Comparison of ENCODE assay signal across 8 cellular contexts in genomic region chr13:79405831-79406596, GRCh38. TPM values are rescaled to one million over a fixed set of nuclear protein-coding genes. Genes with fewer than 3 reads are reported as not detected.
DNase-seq lines count a peak whose midpoint lies in the region; ATAC-seq and TF ChIP-seq lines count a peak whose summit lies in the region.

A gene with protein sequence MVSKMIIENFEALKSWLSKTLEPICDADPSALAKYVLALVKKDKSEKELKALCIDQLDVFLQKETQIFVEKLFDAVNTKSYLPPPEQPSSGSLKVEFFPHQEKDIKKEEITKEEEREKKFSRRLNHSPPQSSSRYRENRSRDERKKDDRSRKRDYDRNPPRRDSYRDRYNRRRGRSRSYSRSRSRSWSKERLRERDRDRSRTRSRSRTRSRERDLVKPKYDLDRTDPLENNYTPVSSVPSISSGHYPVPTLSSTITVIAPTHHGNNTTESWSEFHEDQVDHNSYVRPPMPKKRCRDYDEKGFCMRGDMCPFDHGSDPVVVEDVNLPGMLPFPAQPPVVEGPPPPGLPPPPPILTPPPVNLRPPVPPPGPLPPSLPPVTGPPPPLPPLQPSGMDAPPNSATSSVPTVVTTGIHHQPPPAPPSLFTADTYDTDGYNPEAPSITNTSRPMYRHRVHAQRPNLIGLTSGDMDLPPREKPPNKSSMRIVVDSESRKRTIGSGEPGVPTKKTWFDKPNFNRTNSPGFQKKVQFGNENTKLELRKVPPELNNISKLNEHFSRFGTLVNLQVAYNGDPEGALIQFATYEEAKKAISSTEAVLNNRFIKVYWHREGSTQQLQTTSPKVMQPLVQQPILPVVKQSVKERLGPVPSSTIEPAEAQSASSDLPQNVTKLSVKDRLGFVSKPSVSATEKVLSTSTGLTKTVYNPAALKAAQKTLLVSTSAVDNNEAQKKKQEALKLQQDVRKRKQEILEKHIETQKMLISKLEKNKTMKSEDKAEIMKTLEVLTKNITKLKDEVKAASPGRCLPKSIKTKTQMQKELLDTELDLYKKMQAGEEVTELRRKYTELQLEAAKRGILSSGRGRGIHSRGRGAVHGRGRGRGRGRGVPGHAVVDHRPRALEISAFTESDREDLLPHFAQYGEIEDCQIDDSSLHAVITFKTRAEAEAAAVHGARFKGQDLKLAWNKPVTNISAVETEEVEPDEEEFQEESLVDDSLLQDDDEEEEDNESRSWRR (minus strand): TSS chr13:79406255. CDS start chr13:79405774, 481 bp downstream.

- H2AFZ ChIP-seq in IMR-90 (replicated peaks; ENCODE audit: low read length, poor library complexity) = peak within 1 kb of the TSS; percentile 99

- CTCF ChIA-PET in IMR-90 (lab: Yijun Ruan, JAX) = interaction anchor here (0.8 kb wide), 1 partner anchor 136 kb away, joined by 3 read pairs; no protein-coding TSS in a partner anchor

- peak within 1 kb of the TSS; percentile 90; the same call in 1 of the 3 replicates for H2BK15ac ChIP-seq in IMR-90 (ENCODE audit: low read depth, low read length)

- no peaks in the 10 kb centered on the region; the same call in 1 of the 2 replicates for H3K9me1 ChIP-seq in IMR-90 (ENCODE audit: insufficient read depth, low read length)

- H3K23ac ChIP-seq in IMR-90 (ENCODE audit: low read depth, low read length) = peak within 1 kb of the TSS; percentile 100

- H2AK5ac ChIP-seq in IMR-90 (ENCODE audit: low read depth, low read length) = peak within 1 kb of the TSS; percentile 92

- TSS peak; percentile 68 for BruUV-seq in IMR-90 (replicated peaks; lab: Mats Ljungman, UMichigan)

- H3K9ac ChIP-seq in IMR-90 (ENCODE audit: low read depth, low read length) (peak within 1 kb of the TSS; percentile 98), mucosa of rectum (ENCODE audit: low read depth in 1 of 2, low read length in 2 of 2) (peak within 1 kb of the TSS; percentile 93 to 94)

- H3K36me3 ChIP-seq in IMR-90 (ENCODE audit: control insufficient read depth, insufficient read depth, low read length) (no peaks in the 10 kb centered on the region), mucosa of rectum (ENCODE audit: control insufficient read depth in 2 of 2, insufficient read depth in 2 of 2, low read length in 2 of 2) (no peaks in the 10 kb centered on the region)

- peak within 1 kb of the TSS; percentile 89 for H3K4me3 ChIP-seq in IMR-90 (ENCODE audit: insufficient read depth, low read depth, low read length)
- H3K4me3 ChIP-seq in epithelial cell of proximal tubule (ENCODE audit: low read depth, low read length) = peak within 1 kb of the TSS; percentile 77
- peak within 1 kb of the TSS; percentile 95 to 97 for H3K4me3 ChIP-seq in mucosa of rectum (ENCODE audit: low read length in 2 of 2)

- peak within 1 kb of the TSS; percentile 92 for H2AK9ac ChIP-seq in IMR-90 (replicated peaks; ENCODE audit: low read depth, low read length, poor library complexity)

- POLR2A ChIA-PET in IMR-90 (lab: Charles Lee; ENCODE audit: unreplicated experiment) = interaction anchor here (0.8 kb wide), 1 partner anchor 75 kb away, joined by 3 read pairs; the partner anchor contains the start of gene NDFIP2

- peak; percentile 75 for TF ChIP-seq POLR2A in IMR-90 (IDR thresholded peaks at IDR 0.05; ENCODE audit: low read depth, low read length)

- 1% methylated on average over 10 of the region's 72 CpGs; no CpG with 5 or more reads in 1 of the 2 experiments for WGBS in IMR-90 (ENCODE audit: extremely low coverage in 2 of 2, insufficient read length in 1 of 2), 2 experiments

- peak within 1 kb of the TSS; percentile 100 for H3K4ac ChIP-seq in IMR-90 (ENCODE audit: low read depth, low read length)

- peak within 1 kb of the TSS; percentile 99 for H4K91ac ChIP-seq in IMR-90 (ENCODE audit: insufficient read depth, low read depth, low read length)

- H3K18ac ChIP-seq in IMR-90 (ENCODE audit: low read depth, low read length) = peak within 1 kb of the TSS; percentile 95

- DNase-seq in DMS 273 (lab: John Stamatoyannopoulos, UW; ENCODE audit: unreplicated experiment) (peak; percentile 95), IMR-90 (peak; percentile 94), OCI-M2 (lab: John Stamatoyannopoulos, UW; ENCODE audit: unreplicated experiment) (peak; percentile 50), activated T-cell treated with anti-CD3 and anti-CD28 coated beads for 4 hours (peak; percentile 93), epithelial cell of proximal tubule (ENCODE audit: low read depth) (peak; percentile 73)
- DNase-seq in stimulated activated CD8-positive, alpha-beta memory T cell treated with anti-CD3 and anti-CD28 coated beads, Interleukin-4, amount 100 ng/mL, for 48 hours = peak; percentile 95

- H3K4me1 ChIP-seq in IMR-90 (ENCODE audit: control insufficient read depth, insufficient read depth, low read length) (peaks cover 3% of the 10 kb centered on the region; the same call in 1 of the 2 replicates), mucosa of rectum (ENCODE audit: control insufficient read depth in 2 of 2, insufficient read depth in 2 of 2, low read length in 2 of 2) (peaks cover 38 to 45% of the 10 kb centered on the region in 2 donors)

- peaks cover 16 to 42% of the 10 kb centered on the region in 2 experiments for H3K79me1 ChIP-seq in IMR-90 (ENCODE audit: low read depth in 1 of 2, low read length in 2 of 2)

- H3K9me3 ChIP-seq in IMR-90 (ENCODE audit: control insufficient read depth, insufficient read depth, low read length) (no peaks in the 10 kb centered on the region), mucosa of rectum (ENCODE audit: control insufficient read depth in 2 of 2, low read length in 2 of 2) (no peaks in the 10 kb centered on the region)

- H3K27ac ChIP-seq in IMR-90 (ENCODE audit: insufficient read depth, low read length) = peak within 1 kb of the TSS; percentile 97
- H3K27ac ChIP-seq in mucosa of rectum (ENCODE audit: low read depth in 2 of 2, low read length in 2 of 2) = peak within 1 kb of the TSS; percentile 90 to 94

- H2BK20ac ChIP-seq in IMR-90 (ENCODE audit: low read depth, low read length) = peak within 1 kb of the TSS; percentile 79; the same call in 1 of the 2 replicates

- peak within 1 kb of the TSS; percentile 97 for H3K56ac ChIP-seq in IMR-90 (ENCODE audit: extremely low read depth, insufficient read depth, low read length)

- peak within 1 kb of the TSS; percentile 98 for H3K4me2 ChIP-seq in IMR-90 (ENCODE audit: low read depth, low read length)

- ATAC-seq in GM21528 (IDR thresholded peaks at IDR 0.05; ENCODE audit: low FRiP score, unreplicated experiment) (peak; percentile 88), IMR-90 (ENCODE audit: low read depth) (peak; percentile 94)

- in situ Hi-C loops in IMR-90 (cut with MboI; ENCODE audit: low sequenced_read_pairs) = loop anchor here (25.0 kb wide), 1 partner anchor 931 kb away; the partner anchor contains the start of gene SPRY2

- intact Hi-C loops in IMR-90 (cut with micrococcal nuclease) = no loop called here

- TF ChIP-seq CTCF in IMR-90 (conservative IDR thresholded peaks at IDR 0.05; ENCODE audit: low read depth, low read length) (no peak), epithelial cell of proximal tubule (conservative IDR thresholded peaks at IDR 0.05; ENCODE audit: low read depth, low read length) (no peak)

- peak within 1 kb of the TSS; percentile 100 for H3K14ac ChIP-seq in IMR-90 (replicated peaks; ENCODE audit: low read depth, low read length)

- H2BK120ac ChIP-seq in IMR-90 (ENCODE audit: low read depth, low read length) = peak within 1 kb of the TSS; percentile 93

- TF ChIP-seq RAD21 in IMR-90 (IDR thresholded peaks at IDR 0.05; ENCODE audit: low read length) = no peak

- dilution Hi-C loops in IMR-90 (cut with HindIII; ENCODE audit: low sequenced_read_pairs, unreplicated experiment) = no loop called here

- peak within 1 kb of the TSS; percentile 98 for H4K5ac ChIP-seq in IMR-90 (ENCODE audit: low read depth, low read length)

- H3K27me3 ChIP-seq in IMR-90 (ENCODE audit: control insufficient read depth, insufficient read depth, low read length) (no peaks in the 10 kb centered on the region), mucosa of rectum (ENCODE audit: control insufficient read depth in 2 of 2, insufficient read depth in 2 of 2, low read length in 2 of 2) (no peaks in the 10 kb centered on the region)

- peaks cover 30% of the 10 kb centered on the region for H4K20me1 ChIP-seq in IMR-90 (ENCODE audit: insufficient read depth, low read length)

- peak within 1 kb of the TSS; percentile 97 for H2BK5ac ChIP-seq in IMR-90 (ENCODE audit: low read depth, low read length, poor library complexity, severe bottlenecking)

- H4K8ac ChIP-seq in IMR-90 (ENCODE audit: low read depth in 2 of 2, low read length in 2 of 2) = peak within 1 kb of the TSS; percentile 99 to 100

TF ChIP-seq in IMR-90, 13 proteins besides CTCF, POLR2A, EP300 and RAD21:
- TF ChIP-seq RCOR1 (IDR thresholded peaks at IDR 0.05; ENCODE audit: insufficient replicate concordance, low read length) (no peak), MAZ (IDR thresholded peaks at IDR 0.05; ENCODE audit: borderline replicate concordance, low read depth, low read length) (peak; percentile 30; the same call in 1 of the 2 replicates), FOS (IDR thresholded peaks at IDR 0.05; ENCODE audit: low read depth, low read length) (no peak), CEBPB (IDR thresholded peaks at IDR 0.05; ENCODE audit: low read depth, low read length) (no peak), BHLHE40 (IDR thresholded peaks at IDR 0.05; ENCODE audit: low read depth, low read length) (no peak), CHD1 (IDR thresholded peaks at IDR 0.05; ENCODE audit: low read depth, low read length) (0 out of 2 replicates have a peak, but pooled peaks have one; percentile 48), MXI1 (IDR thresholded peaks at IDR 0.05; ENCODE audit: borderline replicate concordance, low read depth, low read length) (peak; percentile 53; the same call in 1 of the 2 replicates), NFE2L2 (IDR thresholded peaks at IDR 0.05; ENCODE audit: low read depth, low read length) (no peak), MAFK (IDR thresholded peaks at IDR 0.05; ENCODE audit: low read depth, low read length) (no peak)
- TF ChIP-seq, protein P1, sequence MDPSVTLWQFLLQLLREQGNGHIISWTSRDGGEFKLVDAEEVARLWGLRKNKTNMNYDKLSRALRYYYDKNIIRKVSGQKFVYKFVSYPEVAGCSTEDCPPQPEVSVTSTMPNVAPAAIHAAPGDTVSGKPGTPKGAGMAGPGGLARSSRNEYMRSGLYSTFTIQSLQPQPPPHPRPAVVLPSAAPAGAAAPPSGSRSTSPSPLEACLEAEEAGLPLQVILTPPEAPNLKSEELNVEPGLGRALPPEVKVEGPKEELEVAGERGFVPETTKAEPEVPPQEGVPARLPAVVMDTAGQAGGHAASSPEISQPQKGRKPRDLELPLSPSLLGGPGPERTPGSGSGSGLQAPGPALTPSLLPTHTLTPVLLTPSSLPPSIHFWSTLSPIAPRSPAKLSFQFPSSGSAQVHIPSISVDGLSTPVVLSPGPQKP (IDR thresholded peaks at IDR 0.05; ENCODE audit: borderline replicate concordance, low read depth, low read length) = no peak
TF ChIP-seq in IMR-90: peak in this region for 3.

RNA-seq across cellular contexts. Expression of the gene that starts here (rescaled TPM):
- total RNA-seq in IMR-90 (2012; rRNA removed) (17.6 and 26.1 TPM in 2 replicates), epithelial cell of proximal tubule (24.0 TPM in 2 replicates)
- polyA plus RNA-seq in IMR-90 (2012; rRNA removed) = 16.4 and 18.1 TPM in 2 replicates
- polyA plus RNA-seq in IMR-90 (2012; cell fraction: cytosol; rRNA removed) = 3.7 and 5.6 TPM in 2 replicates
- polyA plus RNA-seq in IMR-90 (2012; cell fraction: nucleus; rRNA removed; ENCODE audit: low replicate concordance) = 11.8 and 59.3 TPM in 2 replicates

Comparison
In these comparisons a context has a peak if more than half of its experiments do, and no peak if none do; other contexts are left out.
1. Peak in every context shown above with its lines: DNase-seq, ATAC-seq, H3K4me3 ChIP-seq and H3K27ac ChIP-seq.